In the genomic region with DNA sequence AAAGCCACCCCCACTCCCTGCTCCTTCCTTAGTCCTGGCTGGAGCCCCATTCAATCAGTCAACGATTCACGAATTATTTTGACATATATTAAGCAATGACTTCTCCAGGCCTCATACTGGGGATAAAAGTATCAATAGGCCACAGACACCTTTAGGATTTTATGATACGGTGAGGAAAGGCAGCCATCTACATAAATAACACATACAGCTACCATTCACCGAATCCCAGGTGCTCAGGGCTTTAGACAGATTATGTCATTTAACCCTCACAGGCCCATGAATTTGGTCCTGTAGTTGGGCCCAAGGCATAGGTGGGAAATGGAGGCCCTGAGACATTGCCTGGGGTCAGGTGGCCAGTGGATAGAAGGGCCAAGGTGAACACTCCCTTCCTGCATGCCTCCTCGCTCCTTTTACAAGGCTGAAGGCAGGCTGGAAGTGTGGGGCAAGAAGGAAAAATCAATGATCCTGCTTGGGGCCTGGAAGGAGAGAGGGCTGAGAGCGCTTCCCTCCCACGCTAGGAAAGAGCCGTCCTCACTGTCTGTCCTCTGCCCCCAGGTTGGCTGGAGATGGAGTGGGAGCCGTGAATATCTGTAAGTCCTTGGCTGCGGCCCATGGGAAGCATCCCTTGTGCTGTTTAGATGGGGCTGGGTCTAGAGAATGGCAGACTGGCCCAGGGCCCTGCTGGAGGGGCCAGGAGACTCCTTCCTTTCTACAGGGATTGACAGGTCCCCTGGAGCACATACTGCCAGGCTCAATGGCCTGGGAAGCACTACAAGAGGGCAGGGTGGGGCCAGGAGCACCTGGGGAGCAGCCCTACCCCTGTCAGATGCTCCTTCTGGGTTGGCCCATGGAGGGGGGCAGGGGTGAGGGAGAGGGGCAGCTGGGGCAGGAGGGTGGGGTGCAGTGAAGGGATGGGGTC, we compare ENCODE assay signal across 13 cellular contexts. TPM values are rescaled to one million over a fixed set of nuclear protein-coding genes. Genes with fewer than 3 reads are reported as not detected.
A peak's percentile ranks its signal among the peaks of the same experiment; 100 is the strongest.
DNase-seq lines count a peak whose midpoint lies in the region; ATAC-seq and TF ChIP-seq lines count a peak whose summit lies in the region.
"Had no signal": no experiment of that assay in that cellular context is flagged by ENCODE, and none has a peak within 500 bp of the region (broad histone marks: within the 10 kb centered on the region; RNA-seq: fewer than 3 reads in every experiment).

No MANE protein-coding gene starts in this region.

- H3K4ac ChIP-seq in IMR-90 (ENCODE audit: low read depth, low read length), result peak overlapping the region; percentile 56; the same call in 1 of the 2 replicates

- no peak overlapping the region for H4K8ac ChIP-seq in IMR-90 (ENCODE audit: low read depth in 2 of 2, low read length in 2 of 2)

- no peak for TF ChIP-seq CTCF in IMR-90 (conservative IDR thresholded peaks at IDR 0.05; ENCODE audit: low read depth, low read length)
- no peak for TF ChIP-seq CTCF in endodermal cell (conservative IDR thresholded peaks at IDR 0.05)
- TF ChIP-seq CTCF in gastrocnemius medialis (IDR thresholded peaks at IDR 0.05 in 4 of 5, conservative IDR thresholded peaks at IDR 0.05 in 1 of 5), result no peak

- peak overlapping the region; percentile 65 for H2BK120ac ChIP-seq in IMR-90 (ENCODE audit: low read depth, low read length)

- no peak overlapping the region for H4K5ac ChIP-seq in IMR-90 (ENCODE audit: low read depth, low read length)

- no peak for TF ChIP-seq RAD21 in IMR-90 (IDR thresholded peaks at IDR 0.05; ENCODE audit: low read length)

- in situ Hi-C loops in IMR-90 (cut with MboI; ENCODE audit: low sequenced_read_pairs) (no loop called here), gastrocnemius medialis (cut with MboI; ENCODE audit: low sequenced_read_pairs in 4 of 4) (no loop called here)

- no peak overlapping the region for H2AFZ ChIP-seq in IMR-90 (replicated peaks; ENCODE audit: low read length, poor library complexity)

- H3K9ac ChIP-seq in IMR-90 (ENCODE audit: low read depth, low read length) (no peak overlapping the region), endodermal cell (ENCODE audit: extremely low read depth, low read length, poor library complexity, severe bottlenecking) (no peak overlapping the region)

- H3K23ac ChIP-seq in IMR-90 (ENCODE audit: low read depth, low read length), result no peak overlapping the region

- H3K27ac ChIP-seq in IMR-90 (ENCODE audit: insufficient read depth, low read length) (no peak overlapping the region), endodermal cell (ENCODE audit: low read depth, low read length) (no peak overlapping the region), gastrocnemius medialis (peak overlapping the region; percentile 60 to 80 (median 76))

- peaks cover 15% of the 10 kb centered on the region for H3K36me3 Mint-ChIP-seq in T-helper 2 cell treated with Interferon-gamma antibody and Interleukin-4, amounts not matched to agents 5 μg/mL and 100 μg/mL, for 36 hours (ENCODE audit: low read depth)
- no peaks in the 10 kb centered on the region for H3K36me3 Mint-ChIP-seq in endodermal cell (ENCODE audit: low read depth)

- H3K4me2 ChIP-seq in IMR-90 (ENCODE audit: low read depth, low read length), result no peak overlapping the region

- peak overlapping the region; percentile 25; the same call in 1 of the 2 replicates for H2AK5ac ChIP-seq in IMR-90 (ENCODE audit: low read depth, low read length)

- WGBS in IMR-90 (ENCODE audit: extremely low coverage in 2 of 2, insufficient read length in 1 of 2), 2 experiments, result 49% methylated on average over 3 of the region's 10 CpGs; no CpG with 5 or more reads in 1 of the 2 experiments
- WGBS in endodermal cell (ENCODE audit: insufficient coverage in 1 of 2, insufficient read length in 1 of 2), 2 experiments, result 80 to 82% methylated on average over 6 to 10 of the region's 10 CpGs

- H3K27ac Mint-ChIP-seq in T-helper 2 cell treated with Interferon-gamma antibody and Interleukin-4, amounts not matched to agents 5 μg/mL and 100 μg/mL, for 36 hours, result peak overlapping the region; percentile 71
- H3K27ac Mint-ChIP-seq in endodermal cell, result no peak overlapping the region

- H3K4me3 Mint-ChIP-seq in T-helper 2 cell treated with Interferon-gamma antibody and Interleukin-4, amounts not matched to agents 5 μg/mL and 100 μg/mL, for 36 hours, result no peak overlapping the region
- H3K4me3 Mint-ChIP-seq in endodermal cell, result no peak overlapping the region

- no peaks in the 10 kb centered on the region for H3K27me3 ChIP-seq in IMR-90 (ENCODE audit: control insufficient read depth, insufficient read depth, low read length)
- peaks cover 38% of the 10 kb centered on the region for H3K27me3 ChIP-seq in endodermal cell (ENCODE audit: control insufficient read depth, insufficient read depth, low read length, poor library complexity, severe bottlenecking)
- H3K27me3 ChIP-seq in gastrocnemius medialis, result no peaks in the 10 kb centered on the region

- peak overlapping the region; percentile 57 for H4K91ac ChIP-seq in IMR-90 (ENCODE audit: insufficient read depth, low read depth, low read length)

- H3K36me3 ChIP-seq in IMR-90 (ENCODE audit: control insufficient read depth, insufficient read depth, low read length) (no peaks in the 10 kb centered on the region), endodermal cell (ENCODE audit: control insufficient read depth, insufficient read depth, low read length) (no peaks in the 10 kb centered on the region), gastrocnemius medialis (no peaks in the 10 kb centered on the region)

- no peak overlapping the region for H2AK9ac ChIP-seq in IMR-90 (replicated peaks; ENCODE audit: low read depth, low read length, poor library complexity)

- H3K9me3 ChIP-seq in IMR-90 (ENCODE audit: control insufficient read depth, insufficient read depth, low read length), result no peaks in the 10 kb centered on the region
- H3K9me3 ChIP-seq in endodermal cell (ENCODE audit: control insufficient read depth, low read length), result no peaks in the 10 kb centered on the region
- H3K9me3 ChIP-seq in gastrocnemius medialis, result no peaks in the 10 kb centered on the region

- peaks cover 24% of the 10 kb centered on the region for H3K9me1 ChIP-seq in IMR-90 (ENCODE audit: insufficient read depth, low read length)

- POLR2A ChIA-PET in IMR-90 (lab: Charles Lee; ENCODE audit: unreplicated experiment), result no interaction called here

- no peak overlapping the region for H3K14ac ChIP-seq in IMR-90 (replicated peaks; ENCODE audit: low read depth, low read length)

- H2BK20ac ChIP-seq in IMR-90 (ENCODE audit: low read depth, low read length), result peak overlapping the region; percentile 71

- H3K4me3 ChIP-seq in IMR-90 (ENCODE audit: insufficient read depth, low read depth, low read length) (no peak overlapping the region), endodermal cell (ENCODE audit: low read length) (no peak overlapping the region), gastrocnemius medialis (no peak overlapping the region)

- H3K27me3 Mint-ChIP-seq in T-helper 2 cell treated with Interferon-gamma antibody and Interleukin-4, amounts not matched to agents 5 μg/mL and 100 μg/mL, for 36 hours (ENCODE audit: low read depth), result peaks cover 11% of the 10 kb centered on the region
- H3K27me3 Mint-ChIP-seq in endodermal cell (ENCODE audit: insufficient read depth), result peaks cover 50% of the 10 kb centered on the region

- peaks cover 68% of the 10 kb centered on the region for H3K4me1 Mint-ChIP-seq in T-helper 2 cell treated with Interferon-gamma antibody and Interleukin-4, amounts not matched to agents 5 μg/mL and 100 μg/mL, for 36 hours (ENCODE audit: low read depth)
- H3K4me1 Mint-ChIP-seq in endodermal cell, result peaks cover 19% of the 10 kb centered on the region

- dilution Hi-C loops in IMR-90 (cut with HindIII; ENCODE audit: low sequenced_read_pairs, unreplicated experiment), result no loop called here

- H3K79me1 ChIP-seq in IMR-90 (ENCODE audit: low read depth in 1 of 2, low read length in 2 of 2), result peaks cover 0 to 6% of the 10 kb centered on the region in 2 experiments; a peak in 1 of 4 replicates

- no peak overlapping the region for H2BK5ac ChIP-seq in IMR-90 (ENCODE audit: low read depth, low read length, poor library complexity, severe bottlenecking)

- ATAC-seq in IMR-90 (ENCODE audit: low read depth), result no peak
- ATAC-seq in gastrocnemius medialis, result peak in 1 of 2 donors; percentile 6
- no peak for ATAC-seq in GM19397 (IDR thresholded peaks at IDR 0.05; ENCODE audit: unreplicated experiment)

- peaks cover 8% of the 10 kb centered on the region for H3K9me3 Mint-ChIP-seq in T-helper 2 cell treated with Interferon-gamma antibody and Interleukin-4, amounts not matched to agents 5 μg/mL and 100 μg/mL, for 36 hours
- no peaks in the 10 kb centered on the region for H3K9me3 Mint-ChIP-seq in endodermal cell

- BruUV-seq in IMR-90 (replicated peaks; lab: Mats Ljungman, UMichigan), result no TSS peak

- no peak for DNase-seq in T-helper 2 cell treated with Interferon-gamma antibody and Interleukin-4, amounts not matched to agents 5 μg/mL and 100 μg/mL, for 36 hours (ENCODE audit: low spot score)
- DNase-seq in T-helper 2 cell, result no peak
- DNase-seq in IMR-90, result no peak
- DNase-seq in endodermal cell, result peak; percentile 56
- DNase-seq in gastrocnemius medialis, result no peak
- DNase-seq in SKM-1 treated with dmso at 0.1 percent for 144 hours (lab: John Stamatoyannopoulos, UW; ENCODE audit: unreplicated experiment), result no peak
- no peak for DNase-seq in activated naive CD4-positive, alpha-beta T cell (lab: John Stamatoyannopoulos, UW)
- DNase-seq: activated CD4-positive, alpha-beta T cell treated with anti-CD3 and anti-CD28 coated beads, Interleukin-2, amount 50 U/mL, for 1 hour; foreskin fibroblast; stimulated activated CD4-positive, alpha-beta T cell treated with anti-CD3 and anti-CD28 coated beads, Interleukin-12 subunit alpha, Interleukin-12 subunit beta, amount 100 ng/mL, for 4 hours had no signal

- peak overlapping the region; percentile 20; the same call in 2 of the 3 replicates for H2BK15ac ChIP-seq in IMR-90 (ENCODE audit: low read depth, low read length)

- H4K20me1 ChIP-seq in IMR-90 (ENCODE audit: insufficient read depth, low read length), result no peaks in the 10 kb centered on the region

- no peak overlapping the region for H3K18ac ChIP-seq in IMR-90 (ENCODE audit: low read depth, low read length)

- CTCF ChIA-PET in IMR-90 (lab: Yijun Ruan, JAX), result no interaction called here

- no peak overlapping the region for H3K56ac ChIP-seq in IMR-90 (ENCODE audit: extremely low read depth, insufficient read depth, low read length)

- intact Hi-C loops in IMR-90 (cut with micrococcal nuclease) (no loop called here), gastrocnemius medialis (cut with DNase I; ENCODE audit: low total_unique reads) (loop anchor here (1.0 to 2.0 kb wide), 2 partner anchors 15 to 32 kb away; no protein-coding TSS in a partner anchor)

- no peak for TF ChIP-seq POLR2A in IMR-90 (IDR thresholded peaks at IDR 0.05; ENCODE audit: low read depth, low read length)
- TF ChIP-seq POLR2A in gastrocnemius medialis (IDR thresholded peaks at IDR 0.05), result no peak

- H3K4me1 ChIP-seq in IMR-90 (ENCODE audit: control insufficient read depth, insufficient read depth, low read length) (peaks cover 27% of the 10 kb centered on the region), endodermal cell (ENCODE audit: control insufficient read depth, insufficient read depth, low read length) (peaks cover 4% of the 10 kb centered on the region), gastrocnemius medialis (peaks cover 53 to 61% of the 10 kb centered on the region in 2 donors)

RNA-seq across cellular contexts. Expression of gene KRT7, which starts 14.8 kb away (rescaled TPM):
- total RNA-seq in IMR-90 (2012; rRNA removed) (0.54 and 1.4 TPM in 2 replicates), endodermal cell (1 to 10 TPM in 1 of 2 donors, not detected in 1; 1.5 TPM), gastrocnemius medialis (1 to 10 TPM in 3 of 4 donors, under 1 TPM in 1; 0.39 to 4.4 (median 1.2) TPM)
- 1.4 and 1.7 TPM in 2 replicates for polyA plus RNA-seq in IMR-90 (2012; rRNA removed)
- 2.5 and 3.4 TPM in 2 replicates for polyA plus RNA-seq in IMR-90 (2012; cell fraction: cytosol; rRNA removed)
- polyA plus RNA-seq in IMR-90 (2012; cell fraction: nucleus; rRNA removed; ENCODE audit: low replicate concordance), result 0.60 and 1.7 TPM in 2 replicates
- polyA plus RNA-seq in endodermal cell (2013, experiment 1 of 2), result 1.6 TPM
- 0.37 TPM for polyA plus RNA-seq in endodermal cell (2013, experiment 2 of 2)
- polyA plus RNA-seq: neural cell had no signal

RNA-seq across cellular contexts. Expression of gene KRT86, which starts 26.6 kb away (rescaled TPM):
- total RNA-seq in IMR-90 (2012; rRNA removed) (not detected in 2 replicates), endodermal cell (not detected), gastrocnemius medialis (under 1 TPM in 1 of 4 donors, not detected in 3; 0.24 TPM)
- 0.06 TPM in 1 of 2 replicates, not detected in the other for polyA plus RNA-seq in IMR-90 (2012; rRNA removed)
- 0.01 TPM in 1 of 2 replicates, not detected in the other for polyA plus RNA-seq in IMR-90 (2012; cell fraction: cytosol; rRNA removed)
- polyA plus RNA-seq in IMR-90 (2012; cell fraction: nucleus; rRNA removed; ENCODE audit: low replicate concordance), result 0.03 TPM in 1 of 2 replicates, not detected in the other
- polyA plus RNA-seq in endodermal cell (2013, experiment 1 of 2), result not detected
- not detected for polyA plus RNA-seq in endodermal cell (2013, experiment 2 of 2)
- polyA plus RNA-seq: keratinocyte, neural cell had no signal

RNA-seq across cellular contexts. Expression of gene KRT81, which starts 43.5 kb away (rescaled TPM):
- total RNA-seq in IMR-90 (2012; rRNA removed) (under 0.01 TPM in 2 replicates), endodermal cell (not detected), gastrocnemius medialis (not detected)
- 0.05 and 0.29 TPM in 2 replicates for polyA plus RNA-seq in IMR-90 (2012; rRNA removed)
- polyA plus RNA-seq in IMR-90 (2012; cell fraction: cytosol; rRNA removed), result 0.17 and 0.21 TPM in 2 replicates
- 0.09 and 0.13 TPM in 2 replicates for polyA plus RNA-seq in IMR-90 (2012; cell fraction: nucleus; rRNA removed; ENCODE audit: low replicate concordance)
- not detected for polyA plus RNA-seq in endodermal cell (2013, experiment 1 of 2)
- polyA plus RNA-seq in endodermal cell (2013, experiment 2 of 2), result not detected
- polyA plus RNA-seq: neural cell had no signal

RNA-seq across cellular contexts. Expression of gene KRT80, which starts 56.1 kb away (rescaled TPM):
- total RNA-seq in IMR-90 (2012; rRNA removed) (0.54 and 0.56 TPM in 2 replicates), endodermal cell (under 1 TPM; 0.07 to 0.09 TPM), gastrocnemius medialis (under 1 TPM in 2 of 4 donors, not detected in 2; 0.13 to 0.26 TPM)
- polyA plus RNA-seq in IMR-90 (2012; rRNA removed), result 3.4 TPM in 2 replicates
- 1.2 and 2.4 TPM in 2 replicates for polyA plus RNA-seq in IMR-90 (2012; cell fraction: cytosol; rRNA removed)
- 14.7 and 18.0 TPM in 2 replicates for polyA plus RNA-seq in IMR-90 (2012; cell fraction: nucleus; rRNA removed; ENCODE audit: low replicate concordance)
- 0.11 TPM for polyA plus RNA-seq in endodermal cell (2013, experiment 1 of 2)
- polyA plus RNA-seq in endodermal cell (2013, experiment 2 of 2), result 0.08 TPM
- polyA plus RNA-seq: neural cell had no signal

Comparison
In these comparisons a context has a peak if more than half of its experiments do, and no peak if none do; other contexts are left out.
1. H3K27ac ChIP-seq: peak in gastrocnemius medialis (4 of 4); none in IMR-90 (single experiment) and endodermal cell (single experiment).